8 cellular contexts compared by ENCODE assay signal in the genomic region with DNA sequence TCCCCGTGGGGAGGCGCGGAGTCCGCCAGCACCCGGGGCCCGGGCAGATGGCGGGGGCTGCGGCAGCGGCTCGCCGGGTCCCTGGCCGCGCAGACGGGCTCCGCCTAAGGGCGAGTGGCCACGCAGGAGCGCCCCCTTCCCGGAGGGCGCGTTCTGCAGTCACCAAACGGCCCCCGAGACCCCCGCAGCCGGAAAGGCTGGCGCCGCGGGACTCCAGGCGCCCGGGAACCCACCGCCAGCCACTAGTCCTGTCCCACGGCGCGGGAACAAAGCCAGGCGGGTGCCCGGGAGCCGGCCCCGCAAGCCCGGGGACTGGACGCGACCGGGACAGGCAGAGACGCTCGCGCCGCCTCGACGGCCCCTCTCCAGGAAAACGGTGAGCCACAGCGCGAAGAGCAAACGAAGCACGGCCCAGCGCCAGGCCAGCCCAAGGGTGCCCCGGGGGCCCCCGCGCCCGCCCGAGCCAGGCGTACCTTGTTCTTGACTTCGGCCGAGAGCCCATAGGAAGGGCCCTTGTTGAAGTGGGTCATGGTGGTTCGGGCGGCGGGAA. TPM values are rescaled to one million over a fixed set of nuclear protein-coding genes. Genes with fewer than 3 reads are reported as not detected.
DNase-seq lines count a peak whose midpoint lies in the region; ATAC-seq and TF ChIP-seq lines count a peak whose summit lies in the region.

No MANE protein-coding gene starts in this region.

- in situ Hi-C loops in transverse colon (cut with MboI; ENCODE audit: low pct_ligation_motif_present in 1 of 4, low pct_unique_long_range_greater_than_20kb in 1 of 4, low sequenced_read_pairs in 3 of 4): loop anchor here in 1 of 4 donors (25.0 kb wide), 1 partner anchor 111 kb away; no protein-coding TSS in a partner anchor

- no peak for TF ChIP-seq POLR2A in transverse colon (IDR thresholded peaks at IDR 0.05)

- H3K9me3 ChIP-seq in mucosa of descending colon (no peaks in the 10 kb centered on the region), transverse colon (no peaks in the 10 kb centered on the region)

- H3K36me3 ChIP-seq in mucosa of descending colon (ENCODE audit: low read depth) (no peaks in the 10 kb centered on the region), transverse colon (no peaks in the 10 kb centered on the region)

- 2% methylated on average over 25 of the region's 65 CpGs; no CpG with 5 or more reads in 1 of the 2 donors for WGBS in transverse colon (ENCODE audit: low coverage in 1 of 2), 2 donors

- H3K27ac ChIP-seq in transverse colon: peak overlapping the region; percentile 96 to 99 (median 98)

- no peaks in the 10 kb centered on the region for H3K27me3 ChIP-seq in transverse colon

- peaks cover 39% of the 10 kb centered on the region for H3K4me1 ChIP-seq in mucosa of descending colon (ENCODE audit: low read depth)
- H3K4me1 ChIP-seq in transverse colon: peaks cover 10 to 80% (median 64%) of the 10 kb centered on the region in 4 donors

- ATAC-seq in GM19438 (IDR thresholded peaks at IDR 0.05; ENCODE audit: low read depth, unreplicated experiment) (peak; percentile 31), HG03571 (IDR thresholded peaks at IDR 0.05; ENCODE audit: unreplicated experiment) (peak; percentile 33), mucosa of descending colon (peak; percentile 55)

- DNase-seq in DMS79 treated with DMSO at 0.1 percent for 48 hours (lab: John Stamatoyannopoulos, UW): peak; percentile 38
- no peak for DNase-seq in epithelial cell of proximal tubule (ENCODE audit: low read depth)
- DNase-seq in mucosa of descending colon: peak; percentile 57 to 79 (median 64)
- DNase-seq in transverse colon: peak; percentile 60
- DNase-seq in AML-193 (lab: John Stamatoyannopoulos, UW): no peak

- TF ChIP-seq CTCF in WI38 (IDR thresholded peaks at IDR 0.05; ENCODE audit: low read depth, low read length) (peak; percentile 43), epithelial cell of proximal tubule (conservative IDR thresholded peaks at IDR 0.05; ENCODE audit: low read depth, low read length) (peak; percentile 38), mucosa of descending colon (IDR thresholded peaks at IDR 0.05) (no peak), transverse colon (IDR thresholded peaks at IDR 0.05) (peak; percentile 30 to 56 (median 40))

- no peak for TF ChIP-seq EP300 in transverse colon (IDR thresholded peaks at IDR 0.05; ENCODE audit: low read depth)

- intact Hi-C loops in mucosa of descending colon (cut with DNase I, micrococcal nuclease): loop anchor here (5.0 to 10.0 kb wide), 3 partner anchors 64 to 118 kb away; no protein-coding TSS in a partner anchor
- intact Hi-C loops in transverse colon (cut with DNase I; ENCODE audit: low total_unique reads): loop anchor here (2.0 kb wide), 1 partner anchor 72 kb away; no protein-coding TSS in a partner anchor

- H3K4me3 ChIP-seq in WI38 (ENCODE audit: low read depth, low read length) (peak overlapping the region; percentile 90), epithelial cell of proximal tubule (ENCODE audit: low read depth, low read length) (peak overlapping the region; percentile 85), mucosa of descending colon (peak overlapping the region; percentile 75), transverse colon (peak overlapping the region; percentile 81 to 89 (median 84))

RNA-seq across cellular contexts. Expression of gene CNN3, which starts 0.5 kb away (rescaled TPM):
- 196 and 284 TPM in 2 replicates for total RNA-seq in epithelial cell of proximal tubule
- 100 to 1,000 TPM in 2 of 3 donors, 10 to 100 TPM in 1; 61.3 to 165 (median 129) TPM for total RNA-seq in mucosa of descending colon
- 10 to 100 TPM; 22.4 to 96.2 (median 59.7) TPM for total RNA-seq in transverse colon

Comparison
In these comparisons a context has a peak if more than half of its experiments do, and no peak if none do; other contexts are left out.
1. DNase-seq: peak in DMS79 treated with DMSO at 0.1 percent for 48 hours (single experiment), mucosa of descending colon (3 of 3) and transverse colon (single experiment); none in epithelial cell of proximal tubule (single experiment) and AML-193 (0 of 2).
2. Peak in every context shown above with its lines, with median percentiles within 50 percentile points of each other: ATAC-seq and H3K4me3 ChIP-seq.